In genomic region chr1:64540265-64540791, GRCh38 we compare ENCODE assay signal across 8 cellular contexts.
DNase-seq lines count a peak whose midpoint lies in the region; ATAC-seq, FAIRE-seq and TF ChIP-seq lines count a peak whose summit lies in the region.

No MANE protein-coding gene starts in this region.

- no peak for TF ChIP-seq RAD21 in IMR-90 (IDR thresholded peaks at IDR 0.05; ENCODE audit: low read length)

- no peak overlapping the region for H3K23ac ChIP-seq in IMR-90 (ENCODE audit: low read depth, low read length)

- dilution Hi-C loops in IMR-90 (cut with HindIII; ENCODE audit: low sequenced_read_pairs, unreplicated experiment) = no loop called here

- H3K36me3 ChIP-seq in IMR-90 (ENCODE audit: control insufficient read depth, insufficient read depth, low read length) (no peaks in the 10 kb centered on the region), astrocyte (ENCODE audit: insufficient read depth, low read length) (no peaks in the 10 kb centered on the region), stomach (no peaks in the 10 kb centered on the region), BE2C (no peaks in the 10 kb centered on the region)

- no peaks in the 10 kb centered on the region for H3K27me3 Mint-ChIP-seq in astrocyte (ENCODE audit: low read depth, unreplicated experiment)

- no peak overlapping the region for H2BK120ac ChIP-seq in IMR-90 (ENCODE audit: low read depth, low read length)

- H3K27ac ChIP-seq in IMR-90 (ENCODE audit: insufficient read depth, low read length) (no peak overlapping the region), astrocyte (ENCODE audit: low read depth, low read length) (no peak overlapping the region), stomach (peak overlapping the region; percentile 66 to 86 (median 69))

- ATAC-seq in IMR-90 (ENCODE audit: low read depth) (no peak), GM21390 (IDR thresholded peaks at IDR 0.05; ENCODE audit: unreplicated experiment) (no peak), GM19452 (IDR thresholded peaks at IDR 0.05; ENCODE audit: unreplicated experiment) (no peak)

- H3K27ac Mint-ChIP-seq in astrocyte (ENCODE audit: unreplicated experiment) = peak overlapping the region; percentile 41

- H3K27me3 ChIP-seq in IMR-90 (ENCODE audit: control insufficient read depth, insufficient read depth, low read length) (no peaks in the 10 kb centered on the region), astrocyte (ENCODE audit: insufficient read depth, low read length) (no peaks in the 10 kb centered on the region), stomach (no peaks in the 10 kb centered on the region), BE2C (no peaks in the 10 kb centered on the region)

- H3K4me1 ChIP-seq in IMR-90 (ENCODE audit: control insufficient read depth, insufficient read depth, low read length) (peaks cover 6% of the 10 kb centered on the region), astrocyte (ENCODE audit: insufficient read depth, low read length) (peaks cover 22% of the 10 kb centered on the region), stomach (peaks cover 24 to 74% (median 49%) of the 10 kb centered on the region in 4 donors), BE2C (no peaks in the 10 kb centered on the region; the same call in 1 of the 2 replicates)

- H2BK15ac ChIP-seq in IMR-90 (ENCODE audit: low read depth, low read length) = no peak overlapping the region; the same call in 2 of the 3 replicates

- POLR2A ChIA-PET in IMR-90 (lab: Charles Lee; ENCODE audit: unreplicated experiment) = interaction anchor here (1.0 kb wide), 1 partner anchor 10 kb away, joined by 3 read pairs; no protein-coding TSS in a partner anchor

- no CpG with 5 or more reads among the region's 6 CpGs for WGBS in IMR-90 (ENCODE audit: extremely low coverage in 2 of 2, insufficient read length in 1 of 2), 2 experiments
- WGBS in stomach, 5 donors = 15 to 31% (median 23%) methylated on average over 6 of the region's 6 CpGs

- TF ChIP-seq POLR2A in IMR-90 (IDR thresholded peaks at IDR 0.05; ENCODE audit: low read depth, low read length) (no peak), stomach (IDR thresholded peaks at IDR 0.05) (no peak)

- H3K9ac ChIP-seq in IMR-90 (ENCODE audit: low read depth, low read length) (no peak overlapping the region), astrocyte (ENCODE audit: low read length) (peak overlapping the region; percentile 27)

- no peaks in the 10 kb centered on the region for H3K9me3 ChIP-seq in IMR-90 (ENCODE audit: control insufficient read depth, insufficient read depth, low read length)
- H3K9me3 ChIP-seq in astrocyte (ENCODE audit: insufficient read depth, low read depth, low read length) = no peaks in the 10 kb centered on the region
- no peaks in the 10 kb centered on the region for H3K9me3 ChIP-seq in stomach
- H3K9me3 ChIP-seq in BE2C = no peaks in the 10 kb centered on the region

- peak overlapping the region; percentile 82 for H3K4me2 ChIP-seq in IMR-90 (ENCODE audit: low read depth, low read length)
- H3K4me2 ChIP-seq in astrocyte (ENCODE audit: low read length) = peak overlapping the region; percentile 81

- TF ChIP-seq CTCF in IMR-90 (conservative IDR thresholded peaks at IDR 0.05; ENCODE audit: low read depth, low read length) (no peak), astrocyte (IDR thresholded peaks at IDR 0.05; ENCODE audit: insufficient read depth, low read depth, low read length) (no peak), stomach (IDR thresholded peaks at IDR 0.05) (no peak), BE2C (IDR thresholded peaks at IDR 0.05; ENCODE audit: low read depth, low read length) (no peak)

- no peak for TF ChIP-seq EP300 in stomach (IDR thresholded peaks at IDR 0.05)

- no peak overlapping the region for H4K5ac ChIP-seq in IMR-90 (ENCODE audit: low read depth, low read length)

- H3K4me3 ChIP-seq in IMR-90 (ENCODE audit: insufficient read depth, low read depth, low read length) = no peak overlapping the region
- H3K4me3 ChIP-seq in astrocyte (ENCODE audit: insufficient read depth, low read depth, low read length) = peak overlapping the region; percentile 45
- peak overlapping the region in 3 of 4 donors; percentile 5 to 35 (median 15) for H3K4me3 ChIP-seq in stomach
- H3K4me3 ChIP-seq in BE2C (ENCODE audit: low read depth, low read length) = no peak overlapping the region

- intact Hi-C loops in IMR-90 (cut with micrococcal nuclease) = no loop called here
- intact Hi-C loops in stomach (cut with DNase I; ENCODE audit: low total_unique reads) = no loop called here

- H3K36me3 Mint-ChIP-seq in astrocyte (ENCODE audit: low read depth, unreplicated experiment) = no peaks in the 10 kb centered on the region

- FAIRE-seq in astrocyte (lab: Jason Lieb, UNC) = no peak

- H3K79me2 ChIP-seq in astrocyte (ENCODE audit: insufficient read depth, low read length) = no peaks in the 10 kb centered on the region

- no peak overlapping the region for H3K56ac ChIP-seq in IMR-90 (ENCODE audit: extremely low read depth, insufficient read depth, low read length)

- H2BK20ac ChIP-seq in IMR-90 (ENCODE audit: low read depth, low read length) = 0 out of 2 replicates have a peak overlapping the region, but pooled peaks have one; percentile 6

- H3K18ac ChIP-seq in IMR-90 (ENCODE audit: low read depth, low read length) = no peak overlapping the region

- no peak overlapping the region for H3K4me3 Mint-ChIP-seq in astrocyte (ENCODE audit: unreplicated experiment)

- 0 out of 4 replicates have a peak, but pooled peaks cover 0 to 3% of the 10 kb centered on the region in 2 experiments for H3K79me1 ChIP-seq in IMR-90 (ENCODE audit: low read depth in 1 of 2, low read length in 2 of 2)

- DNase-seq in IMR-90 = no peak
- no peak for DNase-seq in astrocyte (ENCODE audit: low read depth)
- DNase-seq in iPS-NIHi7 (ENCODE audit: extremely low spot score) = peak; percentile 36
- no peak for DNase-seq in stomach
- DNase-seq in BE2C = no peak
- DNase-seq in stimulated activated naive CD4-positive, alpha-beta T cell treated with Interleukin-2 at 50 U/mL for 16 hours (lab: John Stamatoyannopoulos, UW) = no peak

- H2AFZ ChIP-seq in IMR-90 (replicated peaks; ENCODE audit: low read length, poor library complexity) (no peak overlapping the region), astrocyte (ENCODE audit: low read depth, low read length) (peak overlapping the region; percentile 38)

- H4K8ac ChIP-seq in IMR-90 (ENCODE audit: low read depth in 2 of 2, low read length in 2 of 2) = no peak overlapping the region

- H3K4ac ChIP-seq in IMR-90 (ENCODE audit: low read depth, low read length) = no peak overlapping the region

- H2BK5ac ChIP-seq in IMR-90 (ENCODE audit: low read depth, low read length, poor library complexity, severe bottlenecking) = no peak overlapping the region

- H3K4me1 Mint-ChIP-seq in astrocyte (ENCODE audit: low read depth, unreplicated experiment) = peaks cover 35% of the 10 kb centered on the region

- H3K14ac ChIP-seq in IMR-90 (replicated peaks; ENCODE audit: low read depth, low read length) = 0 out of 2 replicates have a peak overlapping the region, but pooled peaks have one; percentile 28

- H3K9me3 Mint-ChIP-seq in astrocyte (ENCODE audit: unreplicated experiment) = no peaks in the 10 kb centered on the region

- H2AK9ac ChIP-seq in IMR-90 (replicated peaks; ENCODE audit: low read depth, low read length, poor library complexity) = no peak overlapping the region

- no peak overlapping the region for H2AK5ac ChIP-seq in IMR-90 (ENCODE audit: low read depth, low read length)

- no peak overlapping the region for H4K91ac ChIP-seq in IMR-90 (ENCODE audit: insufficient read depth, low read depth, low read length)

- H4K20me1 ChIP-seq in IMR-90 (ENCODE audit: insufficient read depth, low read length) = no peaks in the 10 kb centered on the region
- peaks cover 13% of the 10 kb centered on the region for H4K20me1 ChIP-seq in astrocyte (ENCODE audit: insufficient read depth, low read length)

- in situ Hi-C loops in IMR-90 (cut with MboI; ENCODE audit: low sequenced_read_pairs) = no loop called here

- BruUV-seq in IMR-90 (replicated peaks; lab: Mats Ljungman, UMichigan) = no TSS peak

- H3K9me1 ChIP-seq in IMR-90 (ENCODE audit: insufficient read depth, low read length) = 0 out of 2 replicates have a peak, but pooled peaks cover 3% of the 10 kb centered on the region

- CTCF ChIA-PET in IMR-90 (lab: Yijun Ruan, JAX) = no interaction called here

TF ChIP-seq in IMR-90, 13 proteins besides CTCF, POLR2A, EP300 and RAD21:
- TF ChIP-seq RCOR1 (IDR thresholded peaks at IDR 0.05; ENCODE audit: insufficient replicate concordance, low read length) = no peak
- no peak for TF ChIP-seq CEBPB (IDR thresholded peaks at IDR 0.05; ENCODE audit: low read depth, low read length)
- no peak for TF ChIP-seq ELK1 (IDR thresholded peaks at IDR 0.05; ENCODE audit: borderline replicate concordance, low read depth, low read length)
- TF ChIP-seq NFE2L2 (IDR thresholded peaks at IDR 0.05; ENCODE audit: low read depth, low read length) = no peak
- TF ChIP-seq SMC3 (IDR thresholded peaks at IDR 0.05; ENCODE audit: low read depth, low read length) = no peak
- no peak for TF ChIP-seq CHD1 (IDR thresholded peaks at IDR 0.05; ENCODE audit: low read depth, low read length)
- no peak for TF ChIP-seq MXI1 (IDR thresholded peaks at IDR 0.05; ENCODE audit: borderline replicate concordance, low read depth, low read length)
- TF ChIP-seq FOS (IDR thresholded peaks at IDR 0.05; ENCODE audit: low read depth, low read length) = no peak
- no peak for TF ChIP-seq MAFK (IDR thresholded peaks at IDR 0.05; ENCODE audit: low read depth, low read length)
- no peak for TF ChIP-seq BHLHE40 (IDR thresholded peaks at IDR 0.05; ENCODE audit: low read depth, low read length)
TF ChIP-seq in IMR-90: peak in this region for 0.

Comparison
In these comparisons a context has a peak if more than half of its experiments do, and no peak if none do; other contexts are left out.
1. H3K27ac ChIP-seq: peak in stomach (5 of 5); none in IMR-90 (single experiment) and astrocyte (single experiment).
2. H3K4me3 ChIP-seq: peak in astrocyte (single experiment) and stomach (3 of 4); none in IMR-90 (single experiment) and BE2C (single experiment).